25 cellular contexts compared by ENCODE assay signal in genomic region chr3:9201895-9202294, GRCh38.
"Had no signal": no experiment of that assay in that cellular context is flagged by ENCODE, and none has a peak within 500 bp of the region (broad histone marks: within the 10 kb centered on the region; RNA-seq: fewer than 3 reads in every experiment).

No MANE protein-coding gene starts in this region.

- H3K27me3 ChIP-seq: adrenal gland, breast epithelium, hepatocyte, left lung, pancreas, right lobe of liver, stomach, upper lobe of left lung had no signal

- DNase-seq: activated CD4-positive, alpha-beta T cell treated with anti-CD3 and anti-CD28 coated beads for 4 hours; activated CD4-positive, alpha-beta T cell treated with anti-CD3 and anti-CD28 coated beads, Interleukin-2, amount 50 U/mL, for 48 hours; activated CD4-positive, CD25-positive, alpha-beta regulatory T cell; activated CD8-positive, alpha-beta memory T cell treated with anti-CD3 and anti-CD28 coated beads, Interleukin-2, amount 50 U/mL, for 48 hours; activated naive CD4-positive, alpha-beta T cell; activated T-cell treated with anti-CD3 and anti-CD28 coated beads, Interleukin-2, amount 50 U/mL, for 4 hours; cortex of kidney; effector CD4-positive, alpha-beta T cell; erythroblast; immature natural killer cell; left lung; naive thymus-derived CD8-positive, alpha-beta T cell; pancreas; right lobe of liver; small intestine; stimulated activated CD4-positive, alpha-beta T cell treated with anti-CD3 and anti-CD28 coated beads, Interleukin-2, amount 100 ng/mL, for 24 hours; stomach; SW 1271; T-helper 17 cell had no signal

- H3K4me3 ChIP-seq: adrenal gland, breast epithelium, hepatocyte, left lung, lung, pancreas, right lobe of liver, stomach, thoracic aorta, upper lobe of left lung had no signal

- H3K4me1 ChIP-seq: breast epithelium, left lung, pancreas, right lobe of liver, upper lobe of left lung had no signal

- H3K27ac ChIP-seq: adrenal gland, breast epithelium, hepatocyte, left lung, pancreas, right lobe of liver, stomach, thoracic aorta, upper lobe of left lung had no signal

- H3K9me3 ChIP-seq: adrenal gland, breast epithelium, left lung, pancreas, right lobe of liver, stomach, thoracic aorta, upper lobe of left lung had no signal

- H3K36me3 ChIP-seq: adrenal gland, breast epithelium, left lung, pancreas, right lobe of liver, stomach, thoracic aorta, upper lobe of left lung had no signal

- ATAC-seq: activated T-cell treated with anti-CD3 and anti-CD28 coated beads, Interleukin-2, amount 50 U/mL, for 4 hours; left lung; naive thymus-derived CD8-positive, alpha-beta T cell; pancreas; right lobe of liver; T-helper 17 cell had no signal
